9 cellular contexts compared by ENCODE assay signal in the genomic region with DNA sequence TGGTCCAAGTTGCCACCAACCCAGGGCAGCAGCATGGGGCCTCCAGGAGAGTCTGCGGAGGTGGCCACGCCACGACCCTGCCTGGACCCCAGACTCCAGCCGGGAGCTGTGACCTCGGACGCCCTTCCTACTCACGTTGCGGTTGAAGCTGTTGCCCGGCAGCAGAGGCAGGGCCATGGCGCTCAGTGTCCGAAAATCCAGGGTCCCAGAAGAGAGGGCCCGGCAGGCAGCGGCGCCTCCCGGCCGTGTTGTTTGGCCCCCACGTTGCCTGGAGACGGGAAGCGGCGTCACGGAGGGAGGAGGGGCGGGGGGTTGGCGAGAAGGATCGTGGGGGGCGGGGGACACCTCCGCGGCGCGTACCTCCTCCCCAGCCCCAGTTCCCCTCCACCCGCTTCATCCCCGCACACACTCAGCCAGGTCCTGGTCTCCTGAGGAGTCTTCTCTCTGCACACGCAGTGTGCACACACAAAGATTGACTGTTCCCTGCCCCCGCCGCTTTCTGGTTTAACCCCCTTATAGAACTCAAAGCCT. TPM values are rescaled to one million over a fixed set of nuclear protein-coding genes. Genes with fewer than 3 reads are reported as not detected.
DNase-seq lines count a peak whose midpoint lies in the region; ATAC-seq, FAIRE-seq and TF ChIP-seq lines count a peak whose summit lies in the region.
"Had no signal": no experiment of that assay in that cellular context is flagged by ENCODE, and none has a peak within 500 bp of the region (broad histone marks: within the 10 kb centered on the region; RNA-seq: fewer than 3 reads in every experiment).

A gene with protein sequence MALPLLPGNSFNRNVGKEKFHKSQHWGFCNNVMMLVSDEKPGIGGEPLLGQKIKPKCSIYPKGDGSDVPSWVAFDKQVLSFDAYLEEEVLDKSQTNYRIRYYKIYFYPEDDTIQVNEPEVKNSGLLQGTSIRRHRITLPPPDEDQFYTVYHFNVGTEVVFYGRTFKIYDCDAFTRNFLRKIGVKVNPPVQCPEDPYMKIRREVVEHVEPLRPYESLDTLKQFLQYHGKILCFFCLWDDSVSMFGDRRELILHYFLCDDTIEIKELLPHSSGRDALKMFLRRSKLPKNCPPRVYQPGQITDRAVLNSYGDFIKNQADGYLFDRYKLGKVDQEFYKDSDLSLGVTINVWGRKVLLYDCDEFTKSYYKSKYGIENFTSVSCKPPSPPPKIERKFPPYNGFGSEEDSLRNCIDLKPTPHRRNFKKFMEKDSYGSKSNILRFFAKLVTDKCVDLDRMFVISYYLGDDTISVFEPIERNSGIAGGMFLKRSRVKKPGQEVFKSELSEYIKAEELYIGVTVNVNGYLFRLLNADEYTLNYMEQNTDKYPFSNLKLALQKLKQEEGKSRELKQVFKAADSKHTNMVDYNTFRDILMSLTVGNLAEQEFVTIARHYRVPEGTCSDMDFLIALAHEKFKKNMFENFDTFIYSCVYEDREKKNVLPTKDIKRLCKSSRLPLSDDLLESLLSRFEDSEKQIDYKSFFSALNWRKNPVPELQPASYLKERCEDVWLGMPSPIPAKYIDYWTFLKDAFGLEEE (minus strand): TSS at position 261 of the 531 bp plus-strand sequence. CDS start 84 bp downstream, at position 177.

- TF ChIP-seq CTCF in CD8-positive, alpha-beta T cell (IDR thresholded peaks at IDR 0.05): no peak
- TF ChIP-seq CTCF in parathyroid adenoma (IDR thresholded peaks at IDR 0.05): no peak

- ATAC-seq in CD8-positive, alpha-beta T cell: peak; percentile 55
- ATAC-seq: HCT116 had no signal

- H3K36me3 ChIP-seq in CD8-positive, alpha-beta T cell (ENCODE audit: insufficient read depth, low read length): no peaks in the 10 kb centered on the region
- no peaks in the 10 kb centered on the region for H3K36me3 ChIP-seq in parathyroid adenoma (ENCODE audit: control insufficient read depth, insufficient read depth, low read length)

- peak within 1 kb of the TSS; percentile 84 for H3K27ac ChIP-seq in CD8-positive, alpha-beta T cell (ENCODE audit: low read depth, low read length)
- H3K27ac ChIP-seq in parathyroid adenoma: no peak within 1 kb of the TSS

- peak within 1 kb of the TSS; percentile 95 for H3K27ac Mint-ChIP-seq in CD8-positive, alpha-beta T cell

- peak; percentile 26 to 67 (median 50) for DNase-seq in CD8-positive, alpha-beta T cell
- peak; percentile 6 for DNase-seq in NAMALWA (ENCODE audit: low spot score)
- peak; percentile 33 for DNase-seq in activated gamma-delta T cell treated with anti-CD3 and anti-CD28 coated beads, Interleukin-2, amount 50 U/mL, for 16 hours (ENCODE audit: low read depth)
- DNase-seq in glomerular visceral epithelial cell (ENCODE audit: extremely low spot score): peak; percentile 12
- peak; percentile 54 for DNase-seq in urothelium cell line (ENCODE audit: low spot score)
- no peak for DNase-seq in NCI-H526 (lab: John Stamatoyannopoulos, UW)
- DNase-seq in midbrain (lab: John Stamatoyannopoulos, UW): no peak

- H3K4me3 Mint-ChIP-seq in CD8-positive, alpha-beta T cell: peak within 1 kb of the TSS; percentile 93

- H3K4me1 Mint-ChIP-seq in CD8-positive, alpha-beta T cell (ENCODE audit: low read depth): peaks cover 27% of the 10 kb centered on the region

- H3K79me2 ChIP-seq in parathyroid adenoma: no peaks in the 10 kb centered on the region

- no peaks in the 10 kb centered on the region for H3K9me3 Mint-ChIP-seq in CD8-positive, alpha-beta T cell

- CTCF ChIA-PET in CD8-positive, alpha-beta T cell (lab: Charles Lee): no interaction called here

- intact Hi-C loops in CD8-positive, alpha-beta T cell (cut with DNase I, micrococcal nuclease): loop anchor here (5.0 to 10.0 kb wide), 3 partner anchors 96 to 201 kb away; partner anchors contain the start of gene FUNDC1 (in 2 of the 2)

- peaks cover 14% of the 10 kb centered on the region for H3K4me1 ChIP-seq in CD8-positive, alpha-beta T cell (ENCODE audit: insufficient read depth, low read length)
- H3K4me1 ChIP-seq in parathyroid adenoma: no peaks in the 10 kb centered on the region

- POLR2A ChIA-PET in CD8-positive, alpha-beta T cell (lab: Charles Lee): interaction anchor here (0.5 kb wide), 1 partner anchor 951 kb away, joined by 3 read pairs; no protein-coding TSS in a partner anchor

- FAIRE-seq in urothelium cell line (lab: Jason Lieb, UNC): no peak

- peak within 1 kb of the TSS; percentile 81 for H2AFZ ChIP-seq in parathyroid adenoma

- no peaks in the 10 kb centered on the region for H3K9me3 ChIP-seq in CD8-positive, alpha-beta T cell (ENCODE audit: low read length)
- H3K9me3 ChIP-seq in parathyroid adenoma (ENCODE audit: control insufficient read depth, low read length): no peaks in the 10 kb centered on the region

- peaks cover 6% of the 10 kb centered on the region for H3K36me3 Mint-ChIP-seq in CD8-positive, alpha-beta T cell

- H3K27me3 ChIP-seq in CD8-positive, alpha-beta T cell (ENCODE audit: insufficient read depth, low read length): no peaks in the 10 kb centered on the region
- H3K27me3 ChIP-seq in parathyroid adenoma (ENCODE audit: control insufficient read depth, insufficient read depth, low read length): no peaks in the 10 kb centered on the region

- H3K4me2 ChIP-seq in parathyroid adenoma (ENCODE audit: low read length): peak within 1 kb of the TSS; percentile 63

- H3K4me3 ChIP-seq in CD8-positive, alpha-beta T cell (ENCODE audit: low read depth, low read length): peak within 1 kb of the TSS; percentile 51
- peak within 1 kb of the TSS; percentile 41 for H3K4me3 ChIP-seq in parathyroid adenoma (ENCODE audit: low read depth, low read length)

- H3K9ac ChIP-seq in parathyroid adenoma: no peak within 1 kb of the TSS

- H3K27me3 Mint-ChIP-seq in CD8-positive, alpha-beta T cell (ENCODE audit: low read depth): no peaks in the 10 kb centered on the region

RNA-seq across cellular contexts. Expression of the gene that starts here (rescaled TPM):
- 1 to 10 TPM; 1.3 to 1.8 TPM for total RNA-seq in CD8-positive, alpha-beta T cell

Comparison
In these comparisons a context has a peak if more than half of its experiments do, and no peak if none do; other contexts are left out.
1. DNase-seq: peak in CD8-positive, alpha-beta T cell (7 of 7), NAMALWA (single experiment), activated gamma-delta T cell treated with anti-CD3 and anti-CD28 coated beads, Interleukin-2, amount 50 U/mL, for 16 hours (single experiment), glomerular visceral epithelial cell (single experiment) and urothelium cell line (single experiment); none in NCI-H526 (0 of 2) and midbrain (single experiment).